Comparison of ENCODE assay signal across 23 cellular contexts in the genomic region with DNA sequence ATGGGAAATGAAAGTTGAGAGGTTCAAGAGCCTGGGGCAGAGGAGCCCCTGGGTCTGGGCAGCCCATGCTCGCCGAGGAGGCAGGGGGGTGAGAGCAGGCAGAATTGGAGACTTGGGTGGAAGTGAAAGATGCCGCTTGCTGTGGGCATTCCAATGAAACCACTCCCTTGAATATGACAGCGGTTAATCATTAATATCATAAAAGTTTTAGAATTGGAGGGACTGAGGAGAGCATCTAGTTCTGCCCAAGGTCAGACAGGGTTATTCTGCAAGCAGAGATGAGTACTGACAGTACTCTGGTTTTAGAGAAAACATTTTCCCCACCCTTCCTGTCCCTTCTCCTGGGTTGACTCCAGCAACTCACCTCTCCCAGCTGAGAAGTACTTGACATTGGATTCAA.
DNase-seq lines count a peak whose midpoint lies in the region; ATAC-seq and TF ChIP-seq lines count a peak whose summit lies in the region.
"Had no signal": no experiment of that assay in that cellular context is flagged by ENCODE, and none has a peak within 500 bp of the region (broad histone marks: within the 10 kb centered on the region; RNA-seq: fewer than 3 reads in every experiment).

No MANE protein-coding gene starts in this region.

- no peak for TF ChIP-seq CTCF in brain (conservative IDR thresholded peaks at IDR 0.05)
- no peak for TF ChIP-seq CTCF in GM13977 (IDR thresholded peaks at IDR 0.05; ENCODE audit: extremely low read depth, insufficient read depth, missing control alignments)

- H3K27me3 Mint-ChIP-seq in brain: no peaks in the 10 kb centered on the region
- H3K27me3 Mint-ChIP-seq in stimulated activated naive B cell treated with anti-CD40 and anti-IgM and Interleukin-4, amounts not matched to agents 10 μg/mL and 1 μg/mL and 100 μg/mL, for 72 hours: no peaks in the 10 kb centered on the region
- H3K27me3 Mint-ChIP-seq: activated CD8-positive, alpha-beta memory T cell treated with anti-CD3 and anti-CD28 coated beads, Interleukin-2, amount 10 ng/mL, durations not matched to agents 7 days and 5 days; activated naive CD8-positive, alpha-beta T cell treated with anti-CD3 and anti-CD28 coated beads, Interleukin-2, amount 50 U/mL, for 24 hours had no signal

- intact Hi-C loops in Right ventricle myocardium inferior (cut with DNase I) (no loop called here), left ventricle myocardium superior (cut with micrococcal nuclease) (no loop called here)

- in situ Hi-C loops in GM13977 (cut with MboI; ENCODE audit: low pct_unique_long_range_greater_than_20kb, low sequenced_read_pairs, unreplicated experiment): no loop called here

- DNase-seq in Right ventricle myocardium inferior (ENCODE audit: missing footprints): peak; percentile 37
- DNase-seq in left ventricle myocardium superior: no peak
- peak; percentile 25 to 26 for DNase-seq in NCI-H187 (lab: John Stamatoyannopoulos, UW)
- no peak for DNase-seq in stimulated activated naive B cell treated with anti-CD40 and anti-IgM and Interleukin-4, amounts not matched to agents 10 μg/mL and 1 μg/mL and 100 μg/mL, for 72 hours
- no peak for DNase-seq in GF-D8 (lab: John Stamatoyannopoulos, UW)
- no peak for DNase-seq in GM13977 (ENCODE audit: low spot score)
- DNase-seq: activated CD4-positive, alpha-beta T cell treated with anti-CD3 and anti-CD28 coated beads for 48 hours; activated CD8-positive, alpha-beta memory T cell treated with anti-CD3 and anti-CD28 coated beads, Interleukin-2, amount 10 ng/mL, durations not matched to agents 7 days and 5 days; activated naive CD8-positive, alpha-beta T cell treated with anti-CD3 and anti-CD28 coated beads, Interleukin-2, amount 50 U/mL, for 24 hours; body of pancreas; DMS153; effector CD8-positive, alpha-beta T cell; H7; IMR-90; MG63; NCI-H1436 treated with DMSO at 0.1 percent for 48 hours; nucleus accumbens; OCI-M1; SHP77; substantia nigra had no signal

- ATAC-seq in Right ventricle myocardium inferior (no peak), left ventricle myocardium superior (no peak), SK-N-SH treated with all-trans-retinoic acid at 6 μM for 48 hours (no peak)
- ATAC-seq in stimulated activated naive B cell treated with anti-CD40 and anti-IgM and Interleukin-4, amounts not matched to agents 10 μg/mL and 1 μg/mL and 100 μg/mL, for 72 hours (replicated peaks): no peak
- ATAC-seq: activated CD8-positive, alpha-beta memory T cell treated with anti-CD3 and anti-CD28 coated beads, Interleukin-2, amount 10 ng/mL, durations not matched to agents 7 days and 5 days; activated naive CD8-positive, alpha-beta T cell treated with anti-CD3 and anti-CD28 coated beads, Interleukin-2, amount 50 U/mL, for 24 hours; body of pancreas had no signal

- H3K36me3 Mint-ChIP-seq in brain: peaks cover 23% of the 10 kb centered on the region
- H3K36me3 Mint-ChIP-seq in stimulated activated naive B cell treated with anti-CD40 and anti-IgM and Interleukin-4, amounts not matched to agents 10 μg/mL and 1 μg/mL and 100 μg/mL, for 72 hours: peaks cover 15 to 51% of the 10 kb centered on the region in 2 donors

- peaks cover 92% of the 10 kb centered on the region for H3K4me1 Mint-ChIP-seq in brain
- peaks cover 67 to 93% of the 10 kb centered on the region in 2 donors for H3K4me1 Mint-ChIP-seq in stimulated activated naive B cell treated with anti-CD40 and anti-IgM and Interleukin-4, amounts not matched to agents 10 μg/mL and 1 μg/mL and 100 μg/mL, for 72 hours

- H3K4me3 Mint-ChIP-seq in brain: no peak overlapping the region
- peak overlapping the region; percentile 1 to 21 for H3K4me3 Mint-ChIP-seq in stimulated activated naive B cell treated with anti-CD40 and anti-IgM and Interleukin-4, amounts not matched to agents 10 μg/mL and 1 μg/mL and 100 μg/mL, for 72 hours
- H3K4me3 Mint-ChIP-seq: activated CD8-positive, alpha-beta memory T cell treated with anti-CD3 and anti-CD28 coated beads, Interleukin-2, amount 10 ng/mL, durations not matched to agents 7 days and 5 days; activated naive CD8-positive, alpha-beta T cell treated with anti-CD3 and anti-CD28 coated beads, Interleukin-2, amount 50 U/mL, for 24 hours; CD14-positive monocyte had no signal

- H3K27ac Mint-ChIP-seq in brain: peak overlapping the region in 4 of 5 experiments; percentile 41 to 78 (median 49)
- peak overlapping the region; percentile 1 for H3K27ac Mint-ChIP-seq in stimulated activated naive B cell treated with anti-CD40 and anti-IgM and Interleukin-4, amounts not matched to agents 10 μg/mL and 1 μg/mL and 100 μg/mL, for 72 hours
- H3K27ac Mint-ChIP-seq: activated CD8-positive, alpha-beta memory T cell treated with anti-CD3 and anti-CD28 coated beads, Interleukin-2, amount 10 ng/mL, durations not matched to agents 7 days and 5 days; activated naive CD8-positive, alpha-beta T cell treated with anti-CD3 and anti-CD28 coated beads, Interleukin-2, amount 50 U/mL, for 24 hours; CD14-positive monocyte had no signal

- H3K9me3 Mint-ChIP-seq in brain: peaks cover 0 to 2% (median 0%) of the 10 kb centered on the region in 5 experiments
- H3K9me3 Mint-ChIP-seq in stimulated activated naive B cell treated with anti-CD40 and anti-IgM and Interleukin-4, amounts not matched to agents 10 μg/mL and 1 μg/mL and 100 μg/mL, for 72 hours: no peaks in the 10 kb centered on the region
- H3K9me3 Mint-ChIP-seq: activated naive CD8-positive, alpha-beta T cell treated with anti-CD3 and anti-CD28 coated beads, Interleukin-2, amount 50 U/mL, for 24 hours had no signal

TF ChIP-seq in SK-N-SH treated with all-trans-retinoic acid at 6 μM for 48 hours, 23 proteins besides CTCF, POLR2A, EP300 and RAD21 (continues in another document):
- TF ChIP-seq, protein P1, sequence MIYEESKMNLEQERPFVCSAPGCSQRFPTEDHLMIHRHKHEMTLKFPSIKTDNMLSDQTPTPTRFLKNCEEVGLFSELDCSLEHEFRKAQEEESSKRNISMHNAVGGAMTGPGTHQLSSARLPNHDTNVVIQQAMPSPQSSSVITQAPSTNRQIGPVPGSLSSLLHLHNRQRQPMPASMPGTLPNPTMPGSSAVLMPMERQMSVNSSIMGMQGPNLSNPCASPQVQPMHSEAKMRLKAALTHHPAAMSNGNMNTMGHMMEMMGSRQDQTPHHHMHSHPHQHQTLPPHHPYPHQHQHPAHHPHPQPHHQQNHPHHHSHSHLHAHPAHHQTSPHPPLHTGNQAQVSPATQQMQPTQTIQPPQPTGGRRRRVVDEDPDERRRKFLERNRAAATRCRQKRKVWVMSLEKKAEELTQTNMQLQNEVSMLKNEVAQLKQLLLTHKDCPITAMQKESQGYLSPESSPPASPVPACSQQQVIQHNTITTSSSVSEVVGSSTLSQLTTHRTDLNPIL (CRISPR knock-in tag; IDR thresholded peaks at IDR 0.05; ENCODE audit: low read depth): no peak
- TF ChIP-seq ZNF565 (CRISPR knock-in tag; conservative IDR thresholded peaks at IDR 0.05; ENCODE audit: low read depth): no peak
- no peak for TF ChIP-seq GLIS3 (CRISPR knock-in tag; IDR thresholded peaks at IDR 0.05)
- TF ChIP-seq ZFP30 (CRISPR knock-in tag; IDR thresholded peaks at IDR 0.05): no peak
- TF ChIP-seq ARNTL (CRISPR knock-in tag; IDR thresholded peaks at IDR 0.05; ENCODE audit: borderline replicate concordance, low read depth): no peak
- TF ChIP-seq, protein P2, sequence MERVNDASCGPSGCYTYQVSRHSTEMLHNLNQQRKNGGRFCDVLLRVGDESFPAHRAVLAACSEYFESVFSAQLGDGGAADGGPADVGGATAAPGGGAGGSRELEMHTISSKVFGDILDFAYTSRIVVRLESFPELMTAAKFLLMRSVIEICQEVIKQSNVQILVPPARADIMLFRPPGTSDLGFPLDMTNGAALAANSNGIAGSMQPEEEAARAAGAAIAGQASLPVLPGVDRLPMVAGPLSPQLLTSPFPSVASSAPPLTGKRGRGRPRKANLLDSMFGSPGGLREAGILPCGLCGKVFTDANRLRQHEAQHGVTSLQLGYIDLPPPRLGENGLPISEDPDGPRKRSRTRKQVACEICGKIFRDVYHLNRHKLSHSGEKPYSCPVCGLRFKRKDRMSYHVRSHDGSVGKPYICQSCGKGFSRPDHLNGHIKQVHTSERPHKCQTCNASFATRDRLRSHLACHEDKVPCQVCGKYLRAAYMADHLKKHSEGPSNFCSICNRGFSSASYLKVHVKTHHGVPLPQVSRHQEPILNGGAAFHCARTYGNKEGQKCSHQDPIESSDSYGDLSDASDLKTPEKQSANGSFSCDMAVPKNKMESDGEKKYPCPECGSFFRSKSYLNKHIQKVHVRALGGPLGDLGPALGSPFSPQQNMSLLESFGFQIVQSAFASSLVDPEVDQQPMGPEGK (CRISPR knock-in tag; IDR thresholded peaks at IDR 0.05; ENCODE audit: borderline replicate concordance): no peak
- TF ChIP-seq, protein P3, sequence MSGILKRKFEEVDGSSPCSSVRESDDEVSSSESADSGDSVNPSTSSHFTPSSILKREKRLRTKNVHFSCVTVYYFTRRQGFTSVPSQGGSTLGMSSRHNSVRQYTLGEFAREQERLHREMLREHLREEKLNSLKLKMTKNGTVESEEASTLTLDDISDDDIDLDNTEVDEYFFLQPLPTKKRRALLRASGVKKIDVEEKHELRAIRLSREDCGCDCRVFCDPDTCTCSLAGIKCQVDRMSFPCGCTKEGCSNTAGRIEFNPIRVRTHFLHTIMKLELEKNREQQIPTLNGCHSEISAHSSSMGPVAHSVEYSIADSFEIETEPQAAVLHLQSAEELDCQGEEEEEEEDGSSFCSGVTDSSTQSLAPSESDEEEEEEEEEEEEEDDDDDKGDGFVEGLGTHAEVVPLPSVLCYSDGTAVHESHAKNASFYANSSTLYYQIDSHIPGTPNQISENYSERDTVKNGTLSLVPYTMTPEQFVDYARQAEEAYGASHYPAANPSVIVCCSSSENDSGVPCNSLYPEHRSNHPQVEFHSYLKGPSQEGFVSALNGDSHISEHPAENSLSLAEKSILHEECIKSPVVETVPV (CRISPR knock-in tag; IDR thresholded peaks at IDR 0.05): no peak
- no peak for TF ChIP-seq CSDC2 (CRISPR knock-in tag; IDR thresholded peaks at IDR 0.05)

Comparison
In these comparisons a context has a peak if more than half of its experiments do, and no peak if none do; other contexts are left out.
1. DNase-seq: peak in Right ventricle myocardium inferior (single experiment) and NCI-H187 (2 of 2); none in left ventricle myocardium superior (single experiment), stimulated activated naive B cell treated with anti-CD40 and anti-IgM and Interleukin-4, amounts not matched to agents 10 μg/mL and 1 μg/mL and 100 μg/mL, for 72 hours (single experiment), GF-D8 (single experiment) and GM13977 (single experiment).
2. H3K4me3 Mint-ChIP-seq: peak in stimulated activated naive B cell treated with anti-CD40 and anti-IgM and Interleukin-4, amounts not matched to agents 10 μg/mL and 1 μg/mL and 100 μg/mL, for 72 hours (2 of 2); none in brain (0 of 5).